ENCODE assay signal across 8 cellular contexts in the genomic region with DNA sequence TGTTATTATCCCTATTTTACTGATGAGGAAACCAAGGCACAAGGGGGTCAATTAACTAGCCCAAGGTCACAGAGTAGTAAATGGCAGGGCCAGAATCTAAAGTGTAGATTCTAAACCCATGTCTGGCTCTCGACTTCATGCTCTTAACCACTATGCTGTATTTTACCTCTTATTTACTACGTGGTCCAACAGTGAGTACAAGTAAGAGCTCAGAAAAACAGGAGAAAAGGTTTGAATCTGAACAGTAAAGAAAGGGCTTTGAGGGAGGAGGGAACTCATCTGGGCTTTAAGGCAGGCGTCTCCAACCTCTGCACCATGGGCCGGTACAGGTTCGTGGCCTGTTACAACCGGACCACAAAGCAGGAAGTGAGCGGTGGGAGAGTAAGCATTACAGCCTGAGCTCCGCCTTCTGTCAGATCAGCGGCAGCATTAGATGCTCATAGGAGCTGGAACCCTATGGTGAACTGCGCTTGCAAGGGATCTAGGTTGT.
DNase-seq lines count a peak whose midpoint lies in the region; ATAC-seq and TF ChIP-seq lines count a peak whose summit lies in the region.

No MANE protein-coding gene starts in this region.

- H3K27ac Mint-ChIP-seq in CD8-positive, alpha-beta T cell, result peak overlapping the region; percentile 94
- peak overlapping the region; percentile 44; the same call in 1 of the 2 replicates for H3K27ac Mint-ChIP-seq in GM23338
- no peak overlapping the region for H3K27ac Mint-ChIP-seq in type B pancreatic cell

- intact Hi-C loops in CD8-positive, alpha-beta T cell (cut with DNase I, micrococcal nuclease), result no loop called here

- POLR2A ChIA-PET in CD8-positive, alpha-beta T cell (lab: Charles Lee), result interaction anchor here (1.5 kb wide), 2 partner anchors 94 to 102 kb away, joined by 3 to 4 read pairs; a partner anchor contains a TSS

- H3K36me3 ChIP-seq in CD8-positive, alpha-beta T cell (ENCODE audit: insufficient read depth, low read length), result no peaks in the 10 kb centered on the region
- no peaks in the 10 kb centered on the region for H3K36me3 ChIP-seq in GM23338 (ENCODE audit: insufficient read depth)
- H3K36me3 ChIP-seq in Peyer's patch, result peaks cover 0 to 22% (median 0%) of the 10 kb centered on the region in 3 donors

- H3K9me3 ChIP-seq in CD8-positive, alpha-beta T cell (ENCODE audit: low read length), result no peaks in the 10 kb centered on the region
- no peaks in the 10 kb centered on the region for H3K9me3 ChIP-seq in Peyer's patch

- ATAC-seq in CD8-positive, alpha-beta T cell, result peak; percentile 95
- peak; percentile 76 for ATAC-seq in GM23338

- H3K4me1 Mint-ChIP-seq in CD8-positive, alpha-beta T cell (ENCODE audit: low read depth), result peaks cover 42% of the 10 kb centered on the region
- H3K4me1 Mint-ChIP-seq in GM23338 (peaks cover 3% of the 10 kb centered on the region), type B pancreatic cell (ENCODE audit: unreplicated experiment) (peaks cover 3% of the 10 kb centered on the region)

- no peak overlapping the region for H3K4me3 ChIP-seq in CD8-positive, alpha-beta T cell (ENCODE audit: low read depth, low read length)
- H3K4me3 ChIP-seq in GM23338, result no peak overlapping the region
- no peak overlapping the region for H3K4me3 ChIP-seq in Peyer's patch

- H2AFZ ChIP-seq in GM23338, result no peak overlapping the region

- H3K79me2 ChIP-seq in GM23338 (replicated peaks; ENCODE audit: insufficient read depth), result peaks cover 26% of the 10 kb centered on the region; the same call in 1 of the 2 replicates

- no peak for TF ChIP-seq CTCF in CD8-positive, alpha-beta T cell (IDR thresholded peaks at IDR 0.05)
- TF ChIP-seq CTCF in GM23338 (conservative IDR thresholded peaks at IDR 0.05; ENCODE audit: low read depth in 2 of 2) (no peak), Peyer's patch (IDR thresholded peaks at IDR 0.05) (no peak), type B pancreatic cell (conservative IDR thresholded peaks at IDR 0.05) (no peak)

- DNase-seq in CD8-positive, alpha-beta T cell, result peak; percentile 13 to 75 (median 60)
- DNase-seq in GM23338 (ENCODE audit: low spot score), result peak; percentile 28
- DNase-seq in Peyer's patch, result peak in 2 of 3 donors; percentile 52 to 76
- peak in 3 of 4 experiments; percentile 6 to 25 (median 16) for DNase-seq in activated naive CD4-positive, alpha-beta T cell (lab: John Stamatoyannopoulos, UW)
- DNase-seq in stimulated activated CD4-positive, alpha-beta T cell treated with anti-CD3 and anti-CD28 coated beads, Interleukin-2, amount 100 ng/mL, for 4 hours (ENCODE audit: low read depth), result peak; percentile 11
- no peak for DNase-seq in type B pancreatic cell (ENCODE audit: extremely low spot score, unreplicated experiment)
- DNase-seq in dedifferentiated amniotic fluid mesenchymal stem cell (ENCODE audit: extremely low spot score), result no peak
- DNase-seq in NCI-H1930 (lab: John Stamatoyannopoulos, UW), result no peak

- H3K27me3 Mint-ChIP-seq in CD8-positive, alpha-beta T cell (ENCODE audit: low read depth), result no peaks in the 10 kb centered on the region
- H3K27me3 Mint-ChIP-seq in GM23338 (ENCODE audit: insufficient read depth, low read depth, poor library complexity), result no peaks in the 10 kb centered on the region
- no peaks in the 10 kb centered on the region for H3K27me3 Mint-ChIP-seq in type B pancreatic cell

- H3K27me3 ChIP-seq in CD8-positive, alpha-beta T cell (ENCODE audit: insufficient read depth, low read length), result no peaks in the 10 kb centered on the region
- no peaks in the 10 kb centered on the region for H3K27me3 ChIP-seq in GM23338 (ENCODE audit: insufficient read depth)
- no peaks in the 10 kb centered on the region for H3K27me3 ChIP-seq in Peyer's patch

- peaks cover 18% of the 10 kb centered on the region for H3K36me3 Mint-ChIP-seq in CD8-positive, alpha-beta T cell
- peaks cover 8% of the 10 kb centered on the region; the same call in 2 of the 3 replicates for H3K36me3 Mint-ChIP-seq in GM23338 (ENCODE audit: low read depth)
- peaks cover 11% of the 10 kb centered on the region for H3K36me3 Mint-ChIP-seq in type B pancreatic cell

- H3F3A ChIP-seq in GM23338 (replicated peaks; ENCODE audit: low read depth), result no peaks in the 10 kb centered on the region

- peak overlapping the region; percentile 72 for H3K4me3 Mint-ChIP-seq in CD8-positive, alpha-beta T cell
- H3K4me3 Mint-ChIP-seq in GM23338 (no peak overlapping the region), type B pancreatic cell (no peak overlapping the region)

- H3K4me1 ChIP-seq in CD8-positive, alpha-beta T cell (ENCODE audit: insufficient read depth, low read length), result peaks cover 16% of the 10 kb centered on the region
- H3K4me1 ChIP-seq in GM23338 (ENCODE audit: insufficient read depth) (no peaks in the 10 kb centered on the region), Peyer's patch (no peaks in the 10 kb centered on the region)

- no peak overlapping the region for H3K27ac ChIP-seq in CD8-positive, alpha-beta T cell (ENCODE audit: low read depth, low read length)
- H3K27ac ChIP-seq in GM23338 (ENCODE audit: low read depth) (no peak overlapping the region), Peyer's patch (no peak overlapping the region)

- CTCF ChIA-PET in CD8-positive, alpha-beta T cell (lab: Charles Lee), result interaction anchor here (0.6 to 3.5 kb wide), 7 partner anchors 12 to 180 kb away, joined by 3 to 15 read pairs (median 4); no protein-coding TSS in a partner anchor

- no peak overlapping the region for H3K4me2 ChIP-seq in GM23338

- no peaks in the 10 kb centered on the region for H4K20me1 ChIP-seq in GM23338 (replicated peaks; ENCODE audit: insufficient read depth)

- no peaks in the 10 kb centered on the region for H3K9me2 ChIP-seq in GM23338 (ENCODE audit: insufficient read depth)

- no peaks in the 10 kb centered on the region for H3K9me3 Mint-ChIP-seq in CD8-positive, alpha-beta T cell
- H3K9me3 Mint-ChIP-seq in GM23338, result no peaks in the 10 kb centered on the region
- H3K9me3 Mint-ChIP-seq in type B pancreatic cell, result no peaks in the 10 kb centered on the region

- TF ChIP-seq POLR2A in Peyer's patch (IDR thresholded peaks at IDR 0.05), result no peak

TF ChIP-seq in GM23338, 12 proteins besides CTCF, POLR2A, EP300 and RAD21:
- TF ChIP-seq ZNF114 (CRISPR knock-in tag; IDR thresholded peaks at IDR 0.05), result no peak
- no peak for TF ChIP-seq POLR2AphosphoS5 (IDR thresholded peaks at IDR 0.05; ENCODE audit: low read depth)
TF ChIP-seq in GM23338: peak in this region for 0.

Comparison
In these comparisons a context has a peak if more than half of its experiments do, and no peak if none do; other contexts are left out.
1. DNase-seq: peak in CD8-positive, alpha-beta T cell (7 of 7), GM23338 (single experiment), Peyer's patch (2 of 3), activated naive CD4-positive, alpha-beta T cell (3 of 4) and stimulated activated CD4-positive, alpha-beta T cell treated with anti-CD3 and anti-CD28 coated beads, Interleukin-2, amount 100 ng/mL, for 4 hours (single experiment); none in type B pancreatic cell (single experiment), dedifferentiated amniotic fluid mesenchymal stem cell (single experiment) and NCI-H1930 (0 of 2).